ENCODE assay signal across 26 cellular contexts in genomic region chr3:124934577-124934976, GRCh38. TPM values are rescaled to one million over a fixed set of nuclear protein-coding genes. Genes with fewer than 3 reads are reported as not detected.
A peak's percentile ranks its signal among the peaks of the same experiment; 100 is the strongest.
DNase-seq lines count a peak whose midpoint lies in the region; ATAC-seq and TF ChIP-seq lines count a peak whose summit lies in the region.
"Had no signal": no experiment of that assay in that cellular context is flagged by ENCODE, and none has a peak within 500 bp of the region (broad histone marks: within the 10 kb centered on the region; RNA-seq: fewer than 3 reads in every experiment).

MUC13 (minus strand) TSS chr3:124934751; CDS start chr3:124934712, 39 bp downstream.

- no peak within 1 kb of the TSS for H3K4me3 ChIP-seq in OCI-LY3 (ENCODE audit: low read length)
- peak within 1 kb of the TSS in 3 of 4 donors; percentile 9 to 33 (median 17) for H3K4me3 ChIP-seq in stomach

- peaks cover 0 to 3% (median 0%) of the 10 kb centered on the region in 7 donors for H3K9me3 Mint-ChIP-seq in CD14-positive monocyte
- no peaks in the 10 kb centered on the region for H3K9me3 Mint-ChIP-seq in glutamatergic neuron (ENCODE audit: unreplicated experiment)

- no peak for TF ChIP-seq EP300 in stomach (IDR thresholded peaks at IDR 0.05)

- H3K4me3 Mint-ChIP-seq in CD14-positive monocyte (no peak within 1 kb of the TSS), glutamatergic neuron (ENCODE audit: unreplicated experiment) (no peak within 1 kb of the TSS)
- H3K4me3 Mint-ChIP-seq: activated B cell treated with CpG ODN at 0.5 μM for 24 hours, mesothelial cell of epicardium had no signal

- no peaks in the 10 kb centered on the region for H3K79me2 ChIP-seq in OCI-LY3 (ENCODE audit: low read length)

- no peak for TF ChIP-seq POLR2A in stomach (IDR thresholded peaks at IDR 0.05)

- H3K27me3 Mint-ChIP-seq in CD14-positive monocyte (ENCODE audit: low read depth in 3 of 3) (peaks cover 0 to 9% (median 8%) of the 10 kb centered on the region in 3 donors), glutamatergic neuron (ENCODE audit: unreplicated experiment) (no peaks in the 10 kb centered on the region)

- H3K9me3 ChIP-seq in OCI-LY3 (ENCODE audit: insufficient read depth, low read length) (no peaks in the 10 kb centered on the region), stomach (no peaks in the 10 kb centered on the region)
- H3K9me3 ChIP-seq: sigmoid colon had no signal

- H3K4me1 Mint-ChIP-seq in CD14-positive monocyte (peaks cover 3% of the 10 kb centered on the region), glutamatergic neuron (ENCODE audit: low read depth, unreplicated experiment) (no peaks in the 10 kb centered on the region)
- H3K4me1 Mint-ChIP-seq: activated B cell treated with CpG ODN at 0.5 μM for 24 hours had no signal

- intact Hi-C loops in stomach (cut with DNase I; ENCODE audit: low total_unique reads) (no loop called here), CD14-positive monocyte (cut with micrococcal nuclease) (no loop called here)

- H3K36me3 ChIP-seq in OCI-LY3 (replicated peaks; ENCODE audit: low read depth, low read length), result no peaks in the 10 kb centered on the region
- no peaks in the 10 kb centered on the region for H3K36me3 ChIP-seq in stomach
- H3K36me3 ChIP-seq: sigmoid colon had no signal

- DNase-seq in kidney tubule cell (ENCODE audit: low spot score) (peak; percentile 13), stomach (no peak), CD14-positive monocyte (ENCODE audit: low spot score) (no peak), NCI-H2227 treated with DMSO at 0.1 percent for 48 hours (lab: John Stamatoyannopoulos, UW) (no peak), glutamatergic neuron (no peak)
- DNase-seq: activated B cell treated with CpG ODN at 0.5 μM for 24 hours; activated CD8-positive, alpha-beta memory T cell treated with anti-CD3 and anti-CD28 coated beads for 24 hours; AML-193; cerebellar nuclear complex; GF-D8; HCEC 1CT; hypothalamus; Kasumi-1; kidney glomerular epithelial cell; NCI-H1417 treated with DMSO at 0.1 percent for 48 hours; NCI-H226; SIG-M5; sigmoid colon; stimulated activated CD4-positive, alpha-beta T cell treated with anti-CD3 and anti-CD28 coated beads, Interleukin-4, amount 100 ng/mL, for 4 hours; T-helper 2 cell had no signal

- TF ChIP-seq CTCF in OCI-LY3 (IDR thresholded peaks at IDR 0.05; ENCODE audit: low read depth, low read length) (no peak), stomach (IDR thresholded peaks at IDR 0.05) (no peak), CD14-positive monocyte (IDR thresholded peaks at IDR 0.05) (no peak), glutamatergic neuron (IDR thresholded peaks at IDR 0.05; ENCODE audit: partially characterized antibody, unreplicated experiment) (no peak)

- H2AFZ ChIP-seq in OCI-LY3 (ENCODE audit: low read depth, low read length), result no peak within 1 kb of the TSS

- H3K36me3 Mint-ChIP-seq in CD14-positive monocyte (no peaks in the 10 kb centered on the region), glutamatergic neuron (ENCODE audit: unreplicated experiment) (no peaks in the 10 kb centered on the region)
- H3K36me3 Mint-ChIP-seq: mesothelial cell of epicardium had no signal

- peak within 1 kb of the TSS; percentile 24 for H3K4me2 ChIP-seq in OCI-LY3 (ENCODE audit: low read length)

- peaks cover 17% of the 10 kb centered on the region for H3K27me3 ChIP-seq in OCI-LY3 (ENCODE audit: low read depth, low read length)
- H3K27me3 ChIP-seq in stomach, result no peaks in the 10 kb centered on the region
- H3K27me3 ChIP-seq: sigmoid colon had no signal

- H3K27ac Mint-ChIP-seq in CD14-positive monocyte (no peak within 1 kb of the TSS), glutamatergic neuron (ENCODE audit: unreplicated experiment) (no peak within 1 kb of the TSS)
- H3K27ac Mint-ChIP-seq: activated B cell treated with CpG ODN at 0.5 μM for 24 hours, mesothelial cell of epicardium had no signal

- H3K9ac ChIP-seq in OCI-LY3 (ENCODE audit: low read length), result no peak within 1 kb of the TSS

- ATAC-seq in GM19023 (IDR thresholded peaks at IDR 0.05; ENCODE audit: unreplicated experiment) (peak; percentile 35), GM21390 (IDR thresholded peaks at IDR 0.05; ENCODE audit: unreplicated experiment) (no peak)

- H3K4me1 ChIP-seq in OCI-LY3 (ENCODE audit: low read length), result peaks cover 23% of the 10 kb centered on the region
- peaks cover 0 to 4% (median 0%) of the 10 kb centered on the region in 4 donors for H3K4me1 ChIP-seq in stomach
- H3K4me1 ChIP-seq: sigmoid colon had no signal

- H4K20me1 ChIP-seq in OCI-LY3 (ENCODE audit: insufficient read depth, low read length), result no peaks in the 10 kb centered on the region

- H3K27ac ChIP-seq in OCI-LY3 (ENCODE audit: low read length), result no peak within 1 kb of the TSS
- peak within 1 kb of the TSS in 1 of 5 donors; percentile 31 for H3K27ac ChIP-seq in stomach
- H3K27ac ChIP-seq: sigmoid colon had no signal

- WGBS in stomach, 5 donors, result 36 to 71% (median 47%) methylated on average over 5 of the region's 5 CpGs

RNA-seq across cellular contexts. Expression of gene MUC13, which starts in this region (rescaled TPM):
- total RNA-seq in stomach (10 to 100 TPM in 4 of 5 donors, under 1 TPM in 1; under 0.01 to 16.5 (median 15.6) TPM), glutamatergic neuron (ENCODE audit: unreplicated experiment) (not detected)
- polyA plus RNA-seq in stomach (1 to 10 TPM; 1.6 to 3.9 (median 2.4) TPM), CD14-positive monocyte (not detected)
- total RNA-seq: activated B cell treated with CpG ODN at 0.5 μM for 24 hours, fibroblast of villous mesenchyme, mesothelial cell of epicardium, temporal lobe had no signal
